ENCODE assay signal across 1 cellular context in the genomic region with DNA sequence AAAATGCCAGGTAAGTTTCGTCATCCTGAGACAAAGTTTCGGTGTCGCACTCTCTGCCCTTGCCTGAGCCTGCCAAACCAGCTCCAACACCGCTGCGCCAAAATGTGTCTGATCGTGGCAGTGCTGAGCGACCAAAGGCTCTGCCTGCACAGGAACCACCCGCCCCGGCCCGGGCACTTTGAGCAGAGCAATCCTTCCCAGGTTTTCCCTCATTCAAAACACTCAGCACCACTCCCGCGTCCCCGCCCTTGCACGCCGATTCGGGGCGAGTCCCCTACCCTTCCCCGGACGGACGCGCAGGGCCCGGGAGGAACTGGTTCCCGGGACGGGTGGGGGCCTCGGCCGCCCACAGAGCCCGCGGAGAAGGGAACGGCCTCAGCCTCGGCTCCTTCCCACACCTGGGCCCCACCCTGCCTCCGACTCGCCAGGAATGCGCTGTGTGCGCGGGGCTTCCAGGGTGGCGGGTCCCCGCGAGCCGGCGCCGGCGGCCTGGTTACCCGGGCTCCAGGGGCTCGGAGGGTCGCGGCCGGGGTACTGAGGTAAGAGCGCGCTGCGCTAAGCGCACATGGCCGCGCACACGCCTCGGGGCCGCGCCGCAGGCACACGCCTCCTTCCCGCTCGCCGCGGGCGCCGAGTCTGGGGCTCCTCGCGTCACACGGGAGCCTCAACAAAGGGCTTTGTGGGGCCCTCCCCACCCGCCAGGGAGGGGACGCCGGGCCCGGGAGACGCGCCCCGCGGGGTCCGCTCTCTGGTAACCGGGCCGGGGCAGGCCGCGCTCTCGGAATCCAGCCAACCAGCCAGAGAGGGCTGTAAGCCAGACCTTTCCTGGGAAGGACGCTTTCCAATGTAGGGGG.
TF ChIP-seq lines count a peak whose summit lies in the region.

TSS of gene C4orf36 (minus strand) at position 638 of the 854 bp plus-strand sequence. CDS start 902 bp downstream, outside the sequence.

TF ChIP-seq in HepG2, 621 proteins besides CTCF, POLR2A, EP300 and RAD21 (continued from another document and continues in another):
- no peak for TF ChIP-seq ZBTB44 (CRISPR knock-in tag; IDR thresholded peaks at IDR 0.05)
- TF ChIP-seq, protein P1, sequence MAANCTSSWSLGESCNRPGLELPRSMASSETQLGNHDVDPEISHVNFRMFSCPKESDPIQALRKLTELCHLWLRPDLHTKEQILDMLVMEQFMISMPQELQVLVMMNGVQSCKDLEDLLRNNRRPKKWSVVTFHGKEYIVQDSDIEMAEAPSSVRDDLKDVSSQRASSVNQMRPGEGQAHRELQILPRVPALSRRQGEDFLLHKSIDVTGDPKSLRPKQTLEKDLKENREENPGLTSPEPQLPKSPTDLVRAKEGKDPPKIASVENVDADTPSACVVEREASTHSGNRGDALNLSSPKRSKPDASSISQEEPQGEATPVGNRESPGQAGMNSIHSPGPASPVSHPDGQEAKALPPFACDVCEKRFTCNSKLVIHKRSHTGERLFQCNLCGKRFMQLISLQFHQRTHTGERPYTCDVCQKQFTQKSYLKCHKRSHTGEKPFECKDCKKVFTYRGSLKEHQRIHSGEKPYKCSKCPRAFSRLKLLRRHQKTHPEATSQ (CRISPR knock-in tag; IDR thresholded peaks at IDR 0.05; ENCODE audit: borderline replicate concordance) = no peak
- TF ChIP-seq ZFY (CRISPR knock-in tag; IDR thresholded peaks at IDR 0.05) = peak; percentile 69
- no peak for TF ChIP-seq RFX3 (CRISPR knock-in tag; IDR thresholded peaks at IDR 0.05)
- TF ChIP-seq ZNF335 (CRISPR knock-in tag; IDR thresholded peaks at IDR 0.05) = no peak
- TF ChIP-seq POLR2AphosphoS5 (IDR thresholded peaks at IDR 0.05; ENCODE audit: low read depth, low read length) = no peak
- no peak for TF ChIP-seq USF2 (IDR thresholded peaks at IDR 0.05; ENCODE audit: low read depth, low read length)
- no peak for TF ChIP-seq USF2 (CRISPR knock-in tag; IDR thresholded peaks at IDR 0.05; ENCODE audit: borderline replicate concordance)
- TF ChIP-seq ZNF354B (CRISPR knock-in tag; IDR thresholded peaks at IDR 0.05) = no peak
- TF ChIP-seq ZBTB26 (CRISPR knock-in tag; IDR thresholded peaks at IDR 0.05; ENCODE audit: borderline replicate concordance) = no peak
- no peak for TF ChIP-seq HNRNPL (IDR thresholded peaks at IDR 0.05; ENCODE audit: low read depth, low read length)
- no peak for TF ChIP-seq ATRX (CRISPR knock-in tag; IDR thresholded peaks at IDR 0.05; ENCODE audit: borderline replicate concordance)
- no peak for TF ChIP-seq TGIF2 (CRISPR knock-in tag; IDR thresholded peaks at IDR 0.05)
- no peak for TF ChIP-seq ZNF331 (CRISPR knock-in tag; IDR thresholded peaks at IDR 0.05)
- TF ChIP-seq ZNF367 (CRISPR knock-in tag; IDR thresholded peaks at IDR 0.05; ENCODE audit: borderline replicate concordance) = no peak
- TF ChIP-seq, protein P2, sequence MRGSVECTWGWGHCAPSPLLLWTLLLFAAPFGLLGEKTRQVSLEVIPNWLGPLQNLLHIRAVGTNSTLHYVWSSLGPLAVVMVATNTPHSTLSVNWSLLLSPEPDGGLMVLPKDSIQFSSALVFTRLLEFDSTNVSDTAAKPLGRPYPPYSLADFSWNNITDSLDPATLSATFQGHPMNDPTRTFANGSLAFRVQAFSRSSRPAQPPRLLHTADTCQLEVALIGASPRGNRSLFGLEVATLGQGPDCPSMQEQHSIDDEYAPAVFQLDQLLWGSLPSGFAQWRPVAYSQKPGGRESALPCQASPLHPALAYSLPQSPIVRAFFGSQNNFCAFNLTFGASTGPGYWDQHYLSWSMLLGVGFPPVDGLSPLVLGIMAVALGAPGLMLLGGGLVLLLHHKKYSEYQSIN (CRISPR knock-in tag; IDR thresholded peaks at IDR 0.05; ENCODE audit: borderline replicate concordance) = no peak
- no peak for TF ChIP-seq ZNF839 (CRISPR knock-in tag; IDR thresholded peaks at IDR 0.05; ENCODE audit: borderline replicate concordance)
- TF ChIP-seq HMG20A (CRISPR knock-in tag; IDR thresholded peaks at IDR 0.05; ENCODE audit: borderline replicate concordance) = no peak
- TF ChIP-seq ZNF713 (CRISPR knock-in tag; IDR thresholded peaks at IDR 0.05) = no peak
- TF ChIP-seq MED1 (CRISPR knock-in tag; IDR thresholded peaks at IDR 0.05) = no peak
- TF ChIP-seq ARID2 (CRISPR knock-in tag; IDR thresholded peaks at IDR 0.05; ENCODE audit: borderline replicate concordance) = no peak
- no peak for TF ChIP-seq ZNF766 (CRISPR knock-in tag; IDR thresholded peaks at IDR 0.05; ENCODE audit: borderline replicate concordance)
- no peak for TF ChIP-seq ZNF782 (CRISPR knock-in tag; IDR thresholded peaks at IDR 0.05; ENCODE audit: borderline replicate concordance)
- no peak for TF ChIP-seq KDM1A (CRISPR knock-in tag; IDR thresholded peaks at IDR 0.05)
- TF ChIP-seq MAF1 (CRISPR knock-in tag; IDR thresholded peaks at IDR 0.05; ENCODE audit: borderline replicate concordance) = no peak
- TF ChIP-seq, protein P3, sequence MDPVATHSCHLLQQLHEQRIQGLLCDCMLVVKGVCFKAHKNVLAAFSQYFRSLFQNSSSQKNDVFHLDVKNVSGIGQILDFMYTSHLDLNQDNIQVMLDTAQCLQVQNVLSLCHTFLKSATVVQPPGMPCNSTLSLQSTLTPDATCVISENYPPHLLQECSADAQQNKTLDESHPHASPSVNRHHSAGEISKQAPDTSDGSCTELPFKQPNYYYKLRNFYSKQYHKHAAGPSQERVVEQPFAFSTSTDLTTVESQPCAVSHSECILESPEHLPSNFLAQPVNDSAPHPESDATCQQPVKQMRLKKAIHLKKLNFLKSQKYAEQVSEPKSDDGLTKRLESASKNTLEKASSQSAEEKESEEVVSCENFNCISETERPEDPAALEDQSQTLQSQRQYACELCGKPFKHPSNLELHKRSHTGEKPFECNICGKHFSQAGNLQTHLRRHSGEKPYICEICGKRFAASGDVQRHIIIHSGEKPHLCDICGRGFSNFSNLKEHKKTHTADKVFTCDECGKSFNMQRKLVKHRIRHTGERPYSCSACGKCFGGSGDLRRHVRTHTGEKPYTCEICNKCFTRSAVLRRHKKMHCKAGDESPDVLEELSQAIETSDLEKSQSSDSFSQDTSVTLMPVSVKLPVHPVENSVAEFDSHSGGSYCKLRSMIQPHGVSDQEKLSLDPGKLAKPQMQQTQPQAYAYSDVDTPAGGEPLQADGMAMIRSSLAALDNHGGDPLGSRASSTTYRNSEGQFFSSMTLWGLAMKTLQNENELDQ (CRISPR knock-in tag; IDR thresholded peaks at IDR 0.05; ENCODE audit: borderline replicate concordance) = no peak
- 0 out of 2 replicates have a peak, but pooled peaks have one; percentile 33 for TF ChIP-seq FLYWCH1 (CRISPR knock-in tag; IDR thresholded peaks at IDR 0.05)
- TF ChIP-seq ZNF615 (CRISPR knock-in tag; IDR thresholded peaks at IDR 0.05; ENCODE audit: borderline replicate concordance) = no peak
- TF ChIP-seq ZNF496 (CRISPR knock-in tag; IDR thresholded peaks at IDR 0.05; ENCODE audit: insufficient replicate concordance) = no peak
- no peak for TF ChIP-seq ZMYM2 (CRISPR knock-in tag; IDR thresholded peaks at IDR 0.05)
- no peak for TF ChIP-seq ZNF652 (CRISPR knock-in tag; IDR thresholded peaks at IDR 0.05; ENCODE audit: borderline replicate concordance, low read depth)
- no peak for TF ChIP-seq ZNF878 (CRISPR knock-in tag; IDR thresholded peaks at IDR 0.05)
- TF ChIP-seq JUNB (CRISPR knock-in tag; IDR thresholded peaks at IDR 0.05; ENCODE audit: borderline replicate concordance) = no peak
- TF ChIP-seq HNF4G (IDR thresholded peaks at IDR 0.05; ENCODE audit: borderline replicate concordance, low read depth, low read length) = no peak
- no peak for TF ChIP-seq HNF4G (CRISPR knock-in tag; IDR thresholded peaks at IDR 0.05; ENCODE audit: borderline replicate concordance, low read depth)
- TF ChIP-seq ZNF780A (CRISPR knock-in tag; IDR thresholded peaks at IDR 0.05) = peak; percentile 59; the same call in 1 of the 2 replicates
- TF ChIP-seq FOXM1 (CRISPR knock-in tag; IDR thresholded peaks at IDR 0.05) = no peak
- TF ChIP-seq ZNF33B (CRISPR knock-in tag; IDR thresholded peaks at IDR 0.05) = no peak
- TF ChIP-seq, protein P4, sequence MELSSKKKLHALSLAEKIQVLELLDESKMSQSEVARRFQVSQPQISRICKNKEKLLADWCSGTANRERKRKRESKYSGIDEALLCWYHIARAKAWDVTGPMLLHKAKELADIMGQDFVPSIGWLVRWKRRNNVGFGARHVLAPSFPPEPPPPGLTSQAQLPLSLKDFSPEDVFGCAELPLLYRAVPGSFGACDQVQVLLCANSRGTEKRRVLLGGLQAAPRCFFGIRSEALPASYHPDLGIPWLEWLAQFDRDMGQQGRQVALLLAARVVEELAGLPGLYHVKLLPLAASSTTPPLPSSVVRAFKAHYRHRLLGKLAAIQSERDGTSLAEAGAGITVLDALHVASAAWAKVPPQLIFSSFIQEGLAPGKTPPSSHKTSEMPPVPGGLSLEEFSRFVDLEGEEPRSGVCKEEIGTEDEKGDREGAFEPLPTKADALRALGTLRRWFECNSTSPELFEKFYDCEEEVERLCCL (CRISPR knock-in tag; IDR thresholded peaks at IDR 0.05; ENCODE audit: borderline replicate concordance) = no peak
- TF ChIP-seq MEIS1 (CRISPR knock-in tag; IDR thresholded peaks at IDR 0.05; ENCODE audit: borderline replicate concordance) = no peak
- TF ChIP-seq ZSCAN12 (CRISPR knock-in tag; IDR thresholded peaks at IDR 0.05) = no peak
- TF ChIP-seq ZNF678 (CRISPR knock-in tag; IDR thresholded peaks at IDR 0.05) = no peak
- no peak for TF ChIP-seq NFAT5 (CRISPR knock-in tag; IDR thresholded peaks at IDR 0.05)
